In the genomic region with DNA sequence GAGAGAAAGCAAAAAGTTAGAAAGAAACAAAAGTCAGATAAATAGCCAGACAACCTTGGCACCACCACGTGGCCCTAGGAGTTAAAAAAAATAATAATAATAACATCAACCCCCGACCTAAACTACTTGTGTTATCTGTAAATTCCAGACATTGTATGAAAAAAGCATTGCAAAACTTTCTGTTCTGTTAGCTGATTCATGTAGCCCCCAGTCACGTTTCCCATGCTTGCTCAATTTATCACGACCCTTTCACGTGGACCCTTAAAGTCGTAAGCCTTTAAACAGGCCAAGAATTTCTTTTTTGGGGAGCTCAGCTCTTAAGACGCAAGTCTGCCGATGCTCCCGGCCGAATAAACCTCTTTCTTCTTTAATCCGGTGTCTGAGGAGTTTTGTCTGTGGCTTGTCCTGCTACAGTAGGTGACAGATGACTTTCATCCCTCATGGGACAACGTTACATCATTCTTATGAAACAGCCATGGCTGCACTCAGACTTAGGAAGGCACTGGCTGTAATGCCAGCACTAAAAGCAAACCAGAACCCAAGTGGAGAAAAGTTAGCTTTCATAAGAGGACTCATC, we compare ENCODE assay signal across 8 cellular contexts. TPM values are rescaled to one million over a fixed set of nuclear protein-coding genes. Genes with fewer than 3 reads are reported as not detected.
DNase-seq lines count a peak whose midpoint lies in the region; ATAC-seq, FAIRE-seq and TF ChIP-seq lines count a peak whose summit lies in the region.

No MANE protein-coding gene starts in this region.

- TF ChIP-seq RAD21 in neural cell (conservative IDR thresholded peaks at IDR 0.05) = no peak

- peak overlapping the region; percentile 41 for H3K4me2 ChIP-seq in BLaER1
- peak overlapping the region; percentile 89 for H3K4me2 ChIP-seq in neural cell (ENCODE audit: low read length)

- H3K9me3 Mint-ChIP-seq in T-cell = no peaks in the 10 kb centered on the region

- H3K36me3 ChIP-seq in BLaER1 (peaks cover 22% of the 10 kb centered on the region), neural cell (ENCODE audit: insufficient read depth, low read length) (no peaks in the 10 kb centered on the region)

- ATAC-seq in GM19328 (IDR thresholded peaks at IDR 0.05; ENCODE audit: unreplicated experiment) (peak; percentile 3), HG03280 (IDR thresholded peaks at IDR 0.05; ENCODE audit: unreplicated experiment) (peak; percentile 15), T-cell (replicated peaks in 1 of 4) (peak in 2 of 4 experiments; percentile 22 to 34)

- peak overlapping the region; percentile 82 for H2AFZ ChIP-seq in neural cell (ENCODE audit: low read depth, low read length)

- H3K4me1 ChIP-seq in BLaER1 = peaks cover 65% of the 10 kb centered on the region

- H3K4me3 ChIP-seq in BLaER1 (peak overlapping the region; percentile 98), neural cell (ENCODE audit: low read length) (peak overlapping the region; percentile 99)

- H4K20me1 ChIP-seq in BLaER1 (peaks cover 43% of the 10 kb centered on the region), neural cell (ENCODE audit: insufficient read depth) (no peaks in the 10 kb centered on the region)

- H3K9ac ChIP-seq in BLaER1 = peak overlapping the region; percentile 79
- peak overlapping the region; percentile 75 for H3K9ac ChIP-seq in neural cell (ENCODE audit: low read length)

- TF ChIP-seq CTCF in neural cell (IDR thresholded peaks at IDR 0.05; ENCODE audit: poor library complexity, severe bottlenecking) = no peak

- peaks cover 0 to 2% of the 10 kb centered on the region in 2 donors for H3K27me3 Mint-ChIP-seq in T-cell

- H3K9me2 ChIP-seq in neural cell (ENCODE audit: insufficient read depth, low read length) = no peaks in the 10 kb centered on the region

- no peak for TF ChIP-seq EP300 in neural cell (conservative IDR thresholded peaks at IDR 0.05; ENCODE audit: poor library complexity, severe bottlenecking)

- no peak for TF ChIP-seq POLR2A in erythroblast (IDR thresholded peaks at IDR 0.05; ENCODE audit: low read length)
- no peak for TF ChIP-seq POLR2A in GM12892 (IDR thresholded peaks at IDR 0.05; ENCODE audit: low read depth, low read length)

- H3K4me3 Mint-ChIP-seq in T-cell = peak overlapping the region; percentile 93 to 98 (median 98)

- H3K27ac ChIP-seq in BLaER1 (peak overlapping the region; percentile 86), neural cell (ENCODE audit: low read length) (peak overlapping the region; percentile 73)

- H3K36me3 Mint-ChIP-seq in T-cell = peaks cover 3% of the 10 kb centered on the region

- CTCF ChIA-PET in T-cell (lab: Charles Lee) = interaction anchor here in 1 of 2 donors (1.8 kb wide), 1 partner anchor 12 kb away, joined by 6 read pairs; no protein-coding TSS in a partner anchor

- no peaks in the 10 kb centered on the region for H3K27me3 ChIP-seq in BLaER1
- H3K27me3 ChIP-seq in neural cell (ENCODE audit: insufficient read depth, low read depth, low read length) = no peaks in the 10 kb centered on the region

- POLR2A ChIA-PET in T-cell (lab: Charles Lee) = interaction anchor here in 1 of 2 donors (1.2 kb wide), 1 partner anchor 281 kb away, joined by 3 read pairs; no protein-coding TSS in a partner anchor

- H3K4me1 Mint-ChIP-seq in T-cell = peaks cover 82 to 93% (median 84%) of the 10 kb centered on the region in 3 donors

- H3F3A ChIP-seq in neural cell (ENCODE audit: insufficient read depth, low read length, poor library complexity, severe bottlenecking) = no peaks in the 10 kb centered on the region

- H3K27ac Mint-ChIP-seq in T-cell = peak overlapping the region; percentile 98

- H3K79me2 ChIP-seq in neural cell (replicated peaks; ENCODE audit: insufficient read depth, low read length) = peaks cover 32% of the 10 kb centered on the region

- no peak for FAIRE-seq in GM12892 (lab: Jason Lieb, UNC)

- DNase-seq in T-cell = peak in 3 of 34 experiments; percentile 6 to 23 (median 12)
- DNase-seq in erythroblast (lab: John Stamatoyannopoulos, UW) = peak; percentile 82 to 90
- DNase-seq in activated gamma-delta T cell treated with Interleukin-2 at 50 U/mL for 16 hours = no peak
- no peak for DNase-seq in GM12892 (ENCODE audit: insufficient read length)

- H3K9me3 ChIP-seq in BLaER1 (peaks cover 15% of the 10 kb centered on the region), neural cell (ENCODE audit: low read length) (no peaks in the 10 kb centered on the region)

TF ChIP-seq in neural cell, 6 proteins besides CTCF, POLR2A, EP300 and RAD21:
- no peak for TF ChIP-seq MXI1 (conservative IDR thresholded peaks at IDR 0.05; ENCODE audit: poor library complexity, severe bottlenecking)
- no peak for TF ChIP-seq TAF1 (IDR thresholded peaks at IDR 0.05; ENCODE audit: low read depth)
- no peak for TF ChIP-seq SMC3 (conservative IDR thresholded peaks at IDR 0.05; ENCODE audit: poor library complexity)

RNA-seq across cellular contexts. Expression of a gene that starts 0.5 kb away (rescaled TPM):
- total RNA-seq in T-cell = 10 to 100 TPM in 4 of 5 donors, 1 to 10 TPM in 1; 9.4 to 20.7 (median 15.8) TPM
- 13.2 and 14.6 TPM in 2 replicates for polyA plus RNA-seq in neural cell
- 53.1 and 55.3 TPM in 2 replicates for polyA minus RNA-seq in neural cell
- polyA plus RNA-seq in GM12892 (2012; ENCODE audit: missing spikeins) = 11.6 TPM

RNA-seq across cellular contexts. Expression of a gene that starts 0.6 kb away (rescaled TPM):
- total RNA-seq in T-cell = 10 to 100 TPM; 25.6 to 40.9 (median 35.3) TPM
- 20.6 and 21.8 TPM in 2 replicates for polyA plus RNA-seq in neural cell
- polyA minus RNA-seq in neural cell = 35.8 and 42.6 TPM in 2 replicates
- polyA plus RNA-seq in GM12892 (2012; ENCODE audit: missing spikeins) = 7.0 TPM

Comparison
In these comparisons a context has a peak if more than half of its experiments do, and no peak if none do; other contexts are left out.
1. DNase-seq: peak in erythroblast (2 of 2); none in activated gamma-delta T cell treated with Interleukin-2 at 50 U/mL for 16 hours (single experiment) and GM12892 (single experiment).